17 cellular contexts compared by ENCODE assay signal in the genomic region with DNA sequence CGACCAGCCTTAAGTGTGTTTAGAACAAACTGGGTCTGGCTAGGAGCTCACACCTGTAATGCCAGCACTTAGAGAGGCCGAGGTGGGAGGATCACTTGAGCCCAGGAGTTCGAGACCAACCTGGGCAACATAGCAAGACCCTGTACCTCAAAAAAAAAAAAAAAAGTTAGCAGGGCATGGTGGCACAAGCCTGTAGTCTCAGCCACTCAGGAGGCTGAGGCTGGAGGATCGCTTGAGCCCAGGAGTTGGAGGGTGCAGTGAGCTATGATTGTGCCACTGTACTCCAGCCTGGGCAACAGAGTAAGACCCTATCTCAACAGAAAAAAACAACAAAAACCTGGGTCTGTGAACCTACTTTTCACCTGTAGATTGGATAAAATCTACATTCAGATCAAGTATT. TPM values are rescaled to one million over a fixed set of nuclear protein-coding genes. Genes with fewer than 3 reads are reported as not detected.
DNase-seq lines count a peak whose midpoint lies in the region; ATAC-seq lines count a peak whose summit lies in the region.
"Had no signal": no experiment of that assay in that cellular context is flagged by ENCODE, and none has a peak within 500 bp of the region (broad histone marks: within the 10 kb centered on the region; RNA-seq: fewer than 3 reads in every experiment).

No MANE protein-coding gene starts in this region.

- peaks cover 8% of the 10 kb centered on the region for H3K9me3 Mint-ChIP-seq in activated naive CD4-positive, alpha-beta T cell treated with anti-CD3 and anti-CD28 coated beads for 36 hours
- H3K9me3 Mint-ChIP-seq in activated naive CD4-positive, alpha-beta T cell treated with anti-CD3 and anti-CD28 coated beads, Interleukin-2, amount 10 ng/mL, durations not matched to agents 7 days and 5 days = peaks cover 8% of the 10 kb centered on the region
- H3K9me3 Mint-ChIP-seq in T-cell = peaks cover 0 to 7% (median 0%) of the 10 kb centered on the region in 3 donors
- peaks cover 9% of the 10 kb centered on the region for H3K9me3 Mint-ChIP-seq in activated naive CD8-positive, alpha-beta T cell treated with anti-CD3 and anti-CD28 coated beads for 36 hours
- peaks cover 3% of the 10 kb centered on the region for H3K9me3 Mint-ChIP-seq in natural killer cell treated with Interleukin-12 subunit alpha and Interleukin-12 subunit beta and Interleukin-15 and Interleukin-18, amount 100 ng/mL, for 72 hours

- DNase-seq in activated naive CD4-positive, alpha-beta T cell treated with anti-CD3 and anti-CD28 coated beads for 36 hours = no peak
- DNase-seq in activated naive CD4-positive, alpha-beta T cell treated with anti-CD3 and anti-CD28 coated beads, Interleukin-2, amount 10 ng/mL, durations not matched to agents 7 days and 5 days = no peak
- DNase-seq in T-cell (no peak), NCI-H1930 (lab: John Stamatoyannopoulos, UW) (no peak)
- no peak for DNase-seq in activated naive CD8-positive, alpha-beta T cell treated with anti-CD3 and anti-CD28 coated beads for 36 hours
- peak; percentile 23 for DNase-seq in natural killer cell treated with Interleukin-12 subunit alpha and Interleukin-12 subunit beta and Interleukin-15 and Interleukin-18, amount 100 ng/mL, for 72 hours (ENCODE audit: low spot score)
- no peak for DNase-seq in activated CD4-positive, alpha-beta T cell treated with anti-CD3 and anti-CD28 coated beads, Interleukin-2, amount 50 U/mL, for 48 hours
- DNase-seq in stimulated activated CD4-positive, alpha-beta T cell treated with anti-CD3 and anti-CD28 coated beads, Interleukin-12 subunit alpha, Interleukin-12 subunit beta, amount 100 ng/mL, for 4 hours = no peak
- DNase-seq: C1 segment of cervical spinal cord; KG1; NCI-H1417 treated with DMSO at 0.1 percent for 48 hours; NCI-H2029; NCI-H2171; NCI-H446; NK-92 treated with Interleukin-12 subunit alpha and Interleukin-12 subunit beta, amount 100 ng/mL, for 24 hours had no signal

- intact Hi-C loops in activated naive CD4-positive, alpha-beta T cell treated with anti-CD3 and anti-CD28 coated beads for 36 hours (cut with micrococcal nuclease) = no loop called here

- peaks cover 31% of the 10 kb centered on the region for H3K36me3 Mint-ChIP-seq in activated naive CD4-positive, alpha-beta T cell treated with anti-CD3 and anti-CD28 coated beads for 36 hours (ENCODE audit: low read depth)
- H3K36me3 Mint-ChIP-seq in activated naive CD4-positive, alpha-beta T cell treated with anti-CD3 and anti-CD28 coated beads, Interleukin-2, amount 10 ng/mL, durations not matched to agents 7 days and 5 days = peaks cover 61% of the 10 kb centered on the region
- peaks cover 19% of the 10 kb centered on the region for H3K36me3 Mint-ChIP-seq in T-cell
- peaks cover 59% of the 10 kb centered on the region for H3K36me3 Mint-ChIP-seq in activated naive CD8-positive, alpha-beta T cell treated with anti-CD3 and anti-CD28 coated beads for 36 hours
- H3K36me3 Mint-ChIP-seq in natural killer cell treated with Interleukin-12 subunit alpha and Interleukin-12 subunit beta and Interleukin-15 and Interleukin-18, amount 100 ng/mL, for 72 hours = peaks cover 12% of the 10 kb centered on the region

- no peaks in the 10 kb centered on the region for H3K27me3 Mint-ChIP-seq in activated naive CD4-positive, alpha-beta T cell treated with anti-CD3 and anti-CD28 coated beads for 36 hours (ENCODE audit: low read depth)
- no peaks in the 10 kb centered on the region for H3K27me3 Mint-ChIP-seq in activated naive CD4-positive, alpha-beta T cell treated with anti-CD3 and anti-CD28 coated beads, Interleukin-2, amount 10 ng/mL, durations not matched to agents 7 days and 5 days
- H3K27me3 Mint-ChIP-seq in T-cell = no peaks in the 10 kb centered on the region
- H3K27me3 Mint-ChIP-seq in activated naive CD8-positive, alpha-beta T cell treated with anti-CD3 and anti-CD28 coated beads for 36 hours = no peaks in the 10 kb centered on the region
- no peaks in the 10 kb centered on the region for H3K27me3 Mint-ChIP-seq in natural killer cell treated with Interleukin-12 subunit alpha and Interleukin-12 subunit beta and Interleukin-15 and Interleukin-18, amount 100 ng/mL, for 72 hours

- CTCF ChIA-PET in activated naive CD4-positive, alpha-beta T cell treated with anti-CD3 and anti-CD28 coated beads for 36 hours (lab: Charles Lee) = interaction anchor here (0.7 kb wide), 2 partner anchors 50 to 79 kb away, joined by 3 to 4 read pairs; no protein-coding TSS in a partner anchor
- CTCF ChIA-PET in activated naive CD4-positive, alpha-beta T cell treated with anti-CD3 and anti-CD28 coated beads, Interleukin-2, amount 10 ng/mL, durations not matched to agents 7 days and 5 days (lab: Charles Lee) = interaction anchor here (0.6 kb wide), 1 partner anchor 914 kb away, joined by 3 read pairs; no protein-coding TSS in a partner anchor
- CTCF ChIA-PET in T-cell (lab: Charles Lee) = no interaction called here

- H3K4me3 Mint-ChIP-seq in activated naive CD4-positive, alpha-beta T cell treated with anti-CD3 and anti-CD28 coated beads for 36 hours = no peak overlapping the region
- H3K4me3 Mint-ChIP-seq in activated naive CD4-positive, alpha-beta T cell treated with anti-CD3 and anti-CD28 coated beads, Interleukin-2, amount 10 ng/mL, durations not matched to agents 7 days and 5 days = no peak overlapping the region
- H3K4me3 Mint-ChIP-seq in T-cell = no peak overlapping the region
- H3K4me3 Mint-ChIP-seq in activated naive CD8-positive, alpha-beta T cell treated with anti-CD3 and anti-CD28 coated beads for 36 hours = no peak overlapping the region
- no peak overlapping the region for H3K4me3 Mint-ChIP-seq in natural killer cell treated with Interleukin-12 subunit alpha and Interleukin-12 subunit beta and Interleukin-15 and Interleukin-18, amount 100 ng/mL, for 72 hours

- H3K4me1 Mint-ChIP-seq in activated naive CD4-positive, alpha-beta T cell treated with anti-CD3 and anti-CD28 coated beads for 36 hours (ENCODE audit: low read depth) = peaks cover 52% of the 10 kb centered on the region
- peaks cover 65% of the 10 kb centered on the region for H3K4me1 Mint-ChIP-seq in activated naive CD4-positive, alpha-beta T cell treated with anti-CD3 and anti-CD28 coated beads, Interleukin-2, amount 10 ng/mL, durations not matched to agents 7 days and 5 days
- H3K4me1 Mint-ChIP-seq in T-cell = peaks cover 44 to 67% (median 63%) of the 10 kb centered on the region in 3 donors
- H3K4me1 Mint-ChIP-seq in activated naive CD8-positive, alpha-beta T cell treated with anti-CD3 and anti-CD28 coated beads for 36 hours = peaks cover 53% of the 10 kb centered on the region
- H3K4me1 Mint-ChIP-seq in natural killer cell treated with Interleukin-12 subunit alpha and Interleukin-12 subunit beta and Interleukin-15 and Interleukin-18, amount 100 ng/mL, for 72 hours (ENCODE audit: low read depth in 2 of 2) = peaks cover 47 to 54% of the 10 kb centered on the region in 2 donors

- peak overlapping the region; percentile 25 for H3K27ac Mint-ChIP-seq in activated naive CD4-positive, alpha-beta T cell treated with anti-CD3 and anti-CD28 coated beads for 36 hours
- no peak overlapping the region for H3K27ac Mint-ChIP-seq in activated naive CD4-positive, alpha-beta T cell treated with anti-CD3 and anti-CD28 coated beads, Interleukin-2, amount 10 ng/mL, durations not matched to agents 7 days and 5 days
- H3K27ac Mint-ChIP-seq in T-cell = peak overlapping the region; percentile 74 to 78
- H3K27ac Mint-ChIP-seq in activated naive CD8-positive, alpha-beta T cell treated with anti-CD3 and anti-CD28 coated beads for 36 hours = peak overlapping the region; percentile 56
- peak overlapping the region in 1 of 2 donors; percentile 88 for H3K27ac Mint-ChIP-seq in natural killer cell treated with Interleukin-12 subunit alpha and Interleukin-12 subunit beta and Interleukin-15 and Interleukin-18, amount 100 ng/mL, for 72 hours

- no peak for ATAC-seq in T-cell (replicated peaks in 1 of 4)
- ATAC-seq in natural killer cell treated with Interleukin-12 subunit alpha and Interleukin-12 subunit beta and Interleukin-15 and Interleukin-18, amount 100 ng/mL, for 72 hours = no peak
- ATAC-seq: A549, PC-3 had no signal

- POLR2A ChIA-PET in T-cell (lab: Charles Lee) = no interaction called here

RNA-seq across cellular contexts. Expression of a gene that starts 54.6 kb away (rescaled TPM):
- 100 to 1,000 TPM in 1 of 2 experiments, 10 to 100 TPM in 1; 96.6 to 101 TPM for total RNA-seq in activated naive CD4-positive, alpha-beta T cell treated with anti-CD3 and anti-CD28 coated beads for 36 hours
- total RNA-seq in T-cell = 100 to 1,000 TPM; 246 to 313 (median 280) TPM
- total RNA-seq in activated naive CD8-positive, alpha-beta T cell treated with anti-CD3 and anti-CD28 coated beads for 36 hours = 100 to 1,000 TPM; 131 to 134 TPM
- 100 to 1,000 TPM; 273 to 444 TPM for total RNA-seq in natural killer cell treated with Interleukin-12 subunit alpha and Interleukin-12 subunit beta and Interleukin-15 and Interleukin-18, amount 100 ng/mL, for 72 hours

Comparison
In these comparisons a context has a peak if more than half of its experiments do, and no peak if none do; other contexts are left out.
1. CTCF ChIA-PET loops: an anchor here in activated naive CD4-positive, alpha-beta T cell treated with anti-CD3 and anti-CD28 coated beads for 36 hours (0.7 kb wide) and activated naive CD4-positive, alpha-beta T cell treated with anti-CD3 and anti-CD28 coated beads, Interleukin-2, amount 10 ng/mL, durations not matched to agents 7 days and 5 days (0.6 kb wide); none called in T-cell.